In the genomic region with DNA sequence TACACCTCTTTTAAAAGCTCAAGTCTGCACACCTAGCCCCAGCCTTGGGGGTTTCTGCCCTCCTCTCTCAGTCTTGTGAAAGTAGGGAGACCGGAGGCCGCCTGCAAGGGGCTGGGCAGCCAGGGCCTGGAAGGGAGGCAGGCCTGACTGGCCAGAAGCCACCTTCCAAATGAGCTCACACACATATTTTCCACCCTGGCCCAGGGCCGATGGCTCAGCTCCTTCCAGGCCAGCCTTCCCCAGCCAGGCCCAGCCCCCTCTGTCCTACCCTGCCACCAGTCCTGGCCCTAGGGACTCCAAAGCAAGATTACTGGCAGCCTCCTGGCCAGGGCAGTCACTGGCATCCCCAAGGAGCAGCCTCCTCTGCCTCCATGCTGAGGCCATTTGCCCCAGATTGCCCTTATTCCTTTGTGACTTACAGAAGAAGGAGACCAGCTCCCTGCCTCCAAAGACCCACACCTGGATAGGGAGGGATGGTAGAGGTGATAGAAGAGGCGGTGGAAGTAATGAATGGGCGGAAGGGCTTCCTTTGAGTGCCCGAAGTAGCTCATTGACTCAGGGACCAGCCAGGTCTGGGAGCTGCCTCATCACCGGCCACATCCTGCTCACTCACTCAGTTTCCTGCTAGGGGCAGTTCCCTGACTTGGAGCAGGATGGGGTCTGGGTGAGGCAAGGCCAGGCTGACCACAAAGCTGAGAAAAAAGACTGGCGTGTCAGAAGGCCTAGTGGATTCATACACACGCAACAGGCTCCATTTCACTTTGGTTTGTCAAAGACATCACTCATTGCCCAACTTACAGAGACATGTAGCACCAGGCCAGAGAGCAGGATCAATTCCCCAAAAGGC, we compare ENCODE assay signal across 8 cellular contexts. TPM values are rescaled to one million over a fixed set of nuclear protein-coding genes. Genes with fewer than 3 reads are reported as not detected.
DNase-seq lines count a peak whose midpoint lies in the region; ATAC-seq and TF ChIP-seq lines count a peak whose summit lies in the region.

No MANE protein-coding gene starts in this region.

- peak overlapping the region; percentile 42 to 100 (median 91) for H3K4me2 ChIP-seq in BLaER1 treated with 17β-estradiol and CSF1 and Interleukin-3, amounts not matched to agents 10 nM and 100 nM

- H3K4me3 ChIP-seq in BLaER1 treated with 17β-estradiol and CSF1 and Interleukin-3, amounts not matched to agents 10 nM and 100 nM, result peak overlapping the region in 3 of 10 experiments; percentile 0 to 48 (median 2); a peak in 4 of 20 replicates
- H3K4me3 ChIP-seq in colonic mucosa, result no peak overlapping the region
- H3K4me3 ChIP-seq in tibial nerve, result no peak overlapping the region

- no peak for ATAC-seq in HG03460 (IDR thresholded peaks at IDR 0.05; ENCODE audit: unreplicated experiment)

- peak overlapping the region; percentile 20 to 80 (median 63); a peak in 17 of 22 replicates for H3K9ac ChIP-seq in BLaER1 treated with 17β-estradiol and CSF1 and Interleukin-3, amounts not matched to agents 10 nM and 100 nM
- peak overlapping the region; percentile 8 to 50 for H3K9ac ChIP-seq in colonic mucosa (ENCODE audit: low read depth in 2 of 2, low read length in 2 of 2)

- WGBS in tibial nerve, 2 donors, result 41 to 47% methylated on average over 8 to 9 of the region's 9 CpGs

- H3K9me3 ChIP-seq in BLaER1 treated with 17β-estradiol and CSF1 and Interleukin-3, amounts not matched to agents 10 nM and 100 nM (replicated peaks in 1 of 11), result no peaks in the 10 kb centered on the region
- H3K9me3 ChIP-seq in colonic mucosa (no peaks in the 10 kb centered on the region), tibial nerve (no peaks in the 10 kb centered on the region)

- H3K27me3 ChIP-seq in BLaER1 treated with 17β-estradiol and CSF1 and Interleukin-3, amounts not matched to agents 10 nM and 100 nM, result no peaks in the 10 kb centered on the region
- H3K27me3 ChIP-seq in colonic mucosa, result no peaks in the 10 kb centered on the region
- no peaks in the 10 kb centered on the region for H3K27me3 ChIP-seq in tibial nerve

- H3K36me3 ChIP-seq in BLaER1 treated with 17β-estradiol and CSF1 and Interleukin-3, amounts not matched to agents 10 nM and 100 nM, result peaks cover 0 to 16% (median 0%) of the 10 kb centered on the region in 11 experiments; a peak in 6 of 22 replicates
- H3K36me3 ChIP-seq in colonic mucosa (no peaks in the 10 kb centered on the region), tibial nerve (peaks cover 0 to 8% (median 0%) of the 10 kb centered on the region in 3 donors)

- intact Hi-C loops in colonic mucosa (cut with DNase I), result loop anchor here (5.0 kb wide), 1 partner anchor 294 kb away; no protein-coding TSS in a partner anchor

- TF ChIP-seq CTCF in colonic mucosa (IDR thresholded peaks at IDR 0.05) (no peak), tibial nerve (IDR thresholded peaks at IDR 0.05) (no peak)

- peak in 1 of 2 donors; percentile 88 for TF ChIP-seq EP300 in tibial nerve (IDR thresholded peaks at IDR 0.05)

- TF ChIP-seq POLR2A in tibial nerve (IDR thresholded peaks at IDR 0.05), result peak in 1 of 2 donors; percentile 28

- H4K20me1 ChIP-seq in BLaER1 treated with 17β-estradiol and CSF1 and Interleukin-3, amounts not matched to agents 10 nM and 100 nM, result peaks cover 0 to 12% (median 0%) of the 10 kb centered on the region in 11 experiments; a peak in 3 of 22 replicates

- peak; percentile 60 for DNase-seq in NOMO-1 treated with DMSO at 0.1 percent for 48 hours (lab: John Stamatoyannopoulos, UW; ENCODE audit: unreplicated experiment)
- DNase-seq in colonic mucosa, result peak; percentile 64
- DNase-seq in medulla oblongata (ENCODE audit: extremely low spot score), result peak; percentile 86
- DNase-seq in tibial nerve (ENCODE audit: low spot score in 2 of 2), result peak; percentile 77 to 85
- DNase-seq in NCI-H526 (lab: John Stamatoyannopoulos, UW), result no peak
- no peak for DNase-seq in HPDE6-E6E7 (ENCODE audit: extremely low spot score)

- peaks cover 45 to 77% (median 66%) of the 10 kb centered on the region in 10 experiments for H3K4me1 ChIP-seq in BLaER1 treated with 17β-estradiol and CSF1 and Interleukin-3, amounts not matched to agents 10 nM and 100 nM
- peaks cover 8% of the 10 kb centered on the region for H3K4me1 ChIP-seq in colonic mucosa
- H3K4me1 ChIP-seq in tibial nerve, result peaks cover 10 to 75% (median 60%) of the 10 kb centered on the region in 4 donors

- peak overlapping the region; percentile 23 to 90 (median 77); a peak in 20 of 22 replicates for H3K27ac ChIP-seq in BLaER1 treated with 17β-estradiol and CSF1 and Interleukin-3, amounts not matched to agents 10 nM and 100 nM
- peak overlapping the region; percentile 80 for H3K27ac ChIP-seq in colonic mucosa
- peak overlapping the region; percentile 81 to 98 (median 90) for H3K27ac ChIP-seq in tibial nerve

RNA-seq across cellular contexts. Expression of gene MMP14, which starts 14.8 kb away (rescaled TPM):
- 10 to 100 TPM; 59.1 to 82.8 TPM for total RNA-seq in colonic mucosa
- total RNA-seq in tibial nerve, result 100 to 1,000 TPM; 101 to 222 (median 145) TPM

RNA-seq across cellular contexts. Expression of gene LRP10, which starts 20.4 kb away (rescaled TPM):
- total RNA-seq in colonic mucosa, result 100 to 1,000 TPM; 204 to 222 TPM
- total RNA-seq in tibial nerve, result 100 to 1,000 TPM in 2 of 4 donors, 10 to 100 TPM in 2; 82.3 to 151 (median 97.0) TPM

RNA-seq across cellular contexts. Expression of gene MRPL52, which starts 21.5 kb away (rescaled TPM):
- 100 to 1,000 TPM in 1 of 2 donors, 10 to 100 TPM in 1; 79.1 to 156 TPM for total RNA-seq in colonic mucosa
- 10 to 100 TPM; 26.7 to 44.0 (median 30.2) TPM for total RNA-seq in tibial nerve

RNA-seq across cellular contexts. Expression of gene REM2, which starts 31.9 kb away (rescaled TPM):
- total RNA-seq in colonic mucosa (under 1 TPM; 0.24 to 0.30 TPM), tibial nerve (under 1 TPM in 2 of 4 donors, not detected in 2; 0.42 to 0.44 TPM)

RNA-seq across cellular contexts. Expression of gene SLC7A7, which starts 35.9 kb away (rescaled TPM):
- total RNA-seq in colonic mucosa (1 to 10 TPM; 2.7 to 7.0 TPM), tibial nerve (10 to 100 TPM in 3 of 4 donors, 1 to 10 TPM in 1; 8.4 to 39.8 (median 19.0) TPM)

Comparison
In these comparisons a context has a peak if more than half of its experiments do, and no peak if none do; other contexts are left out.
1. DNase-seq: peak in NOMO-1 treated with DMSO at 0.1 percent for 48 hours (single experiment), colonic mucosa (single experiment), medulla oblongata (single experiment) and tibial nerve (2 of 2); none in NCI-H526 (0 of 2) and HPDE6-E6E7 (single experiment).
2. Peak in every context shown above with its lines, with median percentiles within 50 percentile points of each other: H3K27ac ChIP-seq.